Comparison of ENCODE assay signal across 13 cellular contexts in the genomic region with DNA sequence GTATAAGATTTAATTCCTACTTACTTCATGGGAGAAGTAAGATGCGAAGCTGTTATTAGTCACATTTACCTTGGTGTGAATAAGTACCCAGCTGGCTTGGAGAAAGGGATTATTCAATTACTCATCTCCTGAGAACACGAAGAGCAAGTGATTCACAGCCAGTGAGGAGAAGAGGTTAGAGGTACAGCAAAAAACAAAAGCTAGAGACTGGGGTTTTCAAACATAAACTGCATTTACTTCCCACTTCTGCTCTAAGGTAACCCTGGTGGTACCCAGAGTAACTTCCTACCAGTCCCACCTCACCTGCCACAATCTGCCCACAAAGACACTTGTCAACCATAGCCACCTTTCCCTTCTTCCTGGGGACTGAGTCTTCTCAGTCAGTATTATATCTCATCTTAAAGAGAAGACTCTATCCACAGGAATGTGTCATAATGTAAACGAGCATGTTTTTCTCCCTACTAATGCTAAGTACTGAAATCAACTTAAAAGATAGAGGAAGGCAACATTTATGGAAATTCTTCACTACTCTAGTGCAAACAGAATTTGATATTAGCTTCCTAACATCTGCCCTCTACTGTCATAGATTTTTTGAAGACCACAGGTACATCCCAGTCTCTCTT. TPM values are rescaled to one million over a fixed set of nuclear protein-coding genes. Genes with fewer than 3 reads are reported as not detected.
DNase-seq lines count a peak whose midpoint lies in the region; ATAC-seq, FAIRE-seq and TF ChIP-seq lines count a peak whose summit lies in the region.
"Had no signal": no experiment of that assay in that cellular context is flagged by ENCODE, and none has a peak within 500 bp of the region (broad histone marks: within the 10 kb centered on the region; RNA-seq: fewer than 3 reads in every experiment).

No MANE protein-coding gene starts in this region.

- TF ChIP-seq EP300 in GM12878 (IDR thresholded peaks at IDR 0.05; ENCODE audit: borderline replicate concordance in 1 of 2, control insufficient read depth in 1 of 2, low read depth in 2 of 2, low read length in 2 of 2) = no peak

- H2AFZ ChIP-seq in GM12878 (ENCODE audit: control insufficient read depth, low read depth, low read length) = no peak overlapping the region
- no peak overlapping the region for H2AFZ ChIP-seq in osteoblast (ENCODE audit: low read length)

- no peak overlapping the region for H3K9ac ChIP-seq in GM12878 (ENCODE audit: control insufficient read depth, insufficient read depth, low read length)

- POLR2A ChIA-PET in GM12878 (lab: Charles Lee) = no interaction called here

- H3K4me3 ChIP-seq in GM12878 = no peak overlapping the region
- H3K4me3 ChIP-seq in osteoblast (ENCODE audit: insufficient read depth, low read length) = no peak overlapping the region
- H3K4me3 ChIP-seq in HAP-1 = no peak overlapping the region
- H3K4me3 ChIP-seq: gastroesophageal sphincter had no signal

- no peak for TF ChIP-seq CTCF in GM12878 (IDR thresholded peaks at IDR 0.05 in 2 of 3, conservative IDR thresholded peaks at IDR 0.05 in 1 of 3; ENCODE audit: control insufficient read depth in 2 of 3, extremely low read depth in 1 of 3, insufficient read depth in 1 of 3, low read depth in 3 of 3, low read length in 3 of 3)
- TF ChIP-seq CTCF in osteoblast (IDR thresholded peaks at IDR 0.05; ENCODE audit: extremely low read depth, low read depth, low read length) = no peak

- H4K20me1 ChIP-seq in GM12878 (ENCODE audit: control insufficient read depth, insufficient read depth) = no peaks in the 10 kb centered on the region
- no peaks in the 10 kb centered on the region for H4K20me1 ChIP-seq in osteoblast (ENCODE audit: insufficient read depth, low read length)

- H3K4me2 ChIP-seq in GM12878 (ENCODE audit: control insufficient read depth, insufficient read depth) (no peak overlapping the region), osteoblast (ENCODE audit: insufficient read depth, low read length) (peak overlapping the region; percentile 72)

- intact Hi-C loops in GM12878 (cut with micrococcal nuclease; ENCODE audit: unreplicated experiment) = no loop called here

- no peaks in the 10 kb centered on the region for H3K27me3 ChIP-seq in GM12878 (replicated peaks in 1 of 2; ENCODE audit: control insufficient read depth in 2 of 2, insufficient read depth in 2 of 2, low read length in 1 of 2)
- H3K27me3 ChIP-seq in osteoblast (ENCODE audit: insufficient read depth, low read length) = no peaks in the 10 kb centered on the region
- H3K27me3 ChIP-seq in HAP-1 (ENCODE audit: low read depth) = peaks cover 5% of the 10 kb centered on the region; the same call in 1 of the 2 replicates
- H3K27me3 ChIP-seq: gastroesophageal sphincter had no signal

- in situ Hi-C loops in GM12878 (cut with MboI) = no loop called here
- in situ Hi-C loops in HAP-1 (cut with MboI; ENCODE audit: low sequenced_read_pairs) = no loop called here

- no peak for TF ChIP-seq POLR2A in GM12878 (IDR thresholded peaks at IDR 0.05; ENCODE audit: low read depth, low read length)

- no peak overlapping the region for H3K27ac ChIP-seq in GM12878 (ENCODE audit: control insufficient read depth, insufficient read depth)
- peak overlapping the region; percentile 95 for H3K27ac ChIP-seq in osteoblast (ENCODE audit: low read depth, low read length)
- H3K27ac ChIP-seq: gastroesophageal sphincter had no signal

- SMC1A ChIA-PET in GM12878 (lab: Charles Lee; ENCODE audit: uncharacterized antibody, unreplicated experiment) = interaction anchor here (0.7 to 2.5 kb wide), 5 partner anchors 10 to 204 kb away, joined by 3 to 11 read pairs (median 3); no protein-coding TSS in a partner anchor

- H3K9me3 ChIP-seq in GM12878 (replicated peaks; ENCODE audit: control insufficient read depth, insufficient read depth, low read length) (no peaks in the 10 kb centered on the region), osteoblast (ENCODE audit: low read depth, low read length) (no peaks in the 10 kb centered on the region), HAP-1 (no peaks in the 10 kb centered on the region)
- H3K9me3 ChIP-seq: gastroesophageal sphincter had no signal

- CTCF ChIA-PET in GM12878 (lab: Yijun Ruan, JAX) = interaction anchor here (1.0 kb wide), 1 partner anchor 36 kb away, joined by 5 read pairs; no protein-coding TSS in a partner anchor

- no peaks in the 10 kb centered on the region for H3K36me3 ChIP-seq in GM12878 (ENCODE audit: control insufficient read depth in 2 of 2, insufficient read depth in 2 of 2, low read length in 1 of 2)
- no peaks in the 10 kb centered on the region for H3K36me3 ChIP-seq in osteoblast (ENCODE audit: insufficient read depth, low read length)
- H3K36me3 ChIP-seq in HAP-1 (replicated peaks) = no peaks in the 10 kb centered on the region
- H3K36me3 ChIP-seq: gastroesophageal sphincter had no signal

- H3K79me2 ChIP-seq in GM12878 (ENCODE audit: control insufficient read depth, insufficient read depth, low read length) (no peaks in the 10 kb centered on the region), osteoblast (ENCODE audit: insufficient read depth, low read length) (no peaks in the 10 kb centered on the region)

- RAD21 ChIA-PET in GM12878 (lab: Charles Lee; ENCODE audit: unreplicated experiment) = interaction anchor here (0.8 kb wide), 1 partner anchor 19 kb away, joined by 3 read pairs; no protein-coding TSS in a partner anchor

- no peak for TF ChIP-seq RAD21 in GM12878 (IDR thresholded peaks at IDR 0.05; ENCODE audit: insufficient read depth, low read depth, low read length)

- 36% methylated on average over 3 of the region's 3 CpGs for WGBS in GM12878 (ENCODE audit: insufficient coverage, insufficient replicate concordance, low lambda C conversion rate, missing lambda C conversion rate)

- BruUV-seq in GM12878 (replicated peaks; lab: Mats Ljungman, UMichigan) = no TSS peak

- peak; percentile 42 to 57 for DNase-seq in activated CD4-positive, alpha-beta T cell treated with anti-CD3 and anti-CD28 coated beads, Interleukin-2, amount 50 U/mL, for 48 hours
- no peak for DNase-seq in activated CD4-positive, alpha-beta T cell treated with anti-CD3 and anti-CD28 coated beads for 1 hour
- DNase-seq in NCI-H2227 (lab: John Stamatoyannopoulos, UW; ENCODE audit: unreplicated experiment) (peak; percentile 11), GM12878 (ENCODE audit: low read depth, low spot score) (peak; percentile 24), osteoblast (ENCODE audit: insufficient read length, low spot score, missing footprints) (peak; percentile 82), HAP-1 (ENCODE audit: low spot score in 2 of 2) (no peak)
- DNase-seq in effector CD4-positive, alpha-beta T cell = no peak
- DNase-seq: AML-193, NCI-H1105, SIG-M5 had no signal

- FAIRE-seq in GM12878 (lab: Jason Lieb, UNC) = no peak

- ATAC-seq in GM12878 = peak; percentile 63
- no peak for ATAC-seq in HG03135 (IDR thresholded peaks at IDR 0.05; ENCODE audit: unreplicated experiment)
- ATAC-seq: gastroesophageal sphincter had no signal

- H3K4me1 ChIP-seq in GM12878 (ENCODE audit: control insufficient read depth, insufficient read depth, low read length) (peaks cover 10% of the 10 kb centered on the region), osteoblast (ENCODE audit: insufficient read depth, low read length) (peaks cover 39% of the 10 kb centered on the region), HAP-1 (no peaks in the 10 kb centered on the region)
- H3K4me1 ChIP-seq: gastroesophageal sphincter had no signal

TF ChIP-seq in GM12878, 131 proteins besides CTCF, POLR2A, EP300 and RAD21 (continues in another document):
- TF ChIP-seq DPF2 (IDR thresholded peaks at IDR 0.05) (no peak), HCFC1 (IDR thresholded peaks at IDR 0.05; ENCODE audit: low read length) (no peak), ZZZ3 (IDR thresholded peaks at IDR 0.05; ENCODE audit: control insufficient read depth, insufficient read length, low read depth) (no peak), RUNX3 (IDR thresholded peaks at IDR 0.05; ENCODE audit: low read length) (0 out of 2 replicates have a peak, but pooled peaks have one; percentile 8), JUNB (IDR thresholded peaks at IDR 0.05) (peak; percentile 28; the same call in 1 of the 2 replicates), NFXL1 (IDR thresholded peaks at IDR 0.05; ENCODE audit: borderline replicate concordance) (no peak), EED (IDR thresholded peaks at IDR 0.05; ENCODE audit: low read depth) (no peak)

RNA-seq across cellular contexts. Expression of a gene that starts 6.0 kb away (rescaled TPM):
- not detected in 2 replicates for total RNA-seq in GM12878 (2013; cell fraction: nucleolus; rRNA removed)
- total RNA-seq in GM12878 (2014; rRNA removed) = not detected in 2 replicates
- not detected in 2 replicates for total RNA-seq in GM12878 (2014; rRNA removed; fragmentation: Illumina TruSeq; extraction: Trizol)
- not detected in 2 replicates for total RNA-seq in GM12878 (2021)
- not detected for polyA plus RNA-seq in GM12878 (2011; ENCODE audit: low read depth)
- polyA plus RNA-seq in GM12878 (2011; rRNA removed) = not detected in 2 replicates
- polyA plus RNA-seq in GM12878 (2011; cell fraction: cytosol; rRNA removed) = not detected in 2 replicates
- not detected in 2 replicates for polyA plus RNA-seq in GM12878 (2011; cell fraction: nucleus; rRNA removed)
- polyA plus RNA-seq in GM12878 (2012) = not detected in 2 replicates
- not detected in 2 replicates for polyA plus RNA-seq in GM12878 (2014; fragmentation: Illumina TruSeq; extraction: Trizol)
- not detected for polyA plus RNA-seq in GM12878 (2014; fragmentation: Nextera tagmentation; extraction: Ambion mirVana)
- polyA plus RNA-seq in GM12878 (2014; rRNA removed) = not detected in 2 replicates
- polyA plus RNA-seq in GM12878 (2016; fragmentation: Nextera tagmentation; extraction: Ambion mirVana) = not detected
- not detected in 2 replicates for polyA minus RNA-seq in GM12878 (2011; rRNA and poly(A)+ RNA removed)
- not detected in 2 replicates for polyA minus RNA-seq in GM12878 (2011; cell fraction: cytosol; rRNA and poly(A)+ RNA removed)
- polyA minus RNA-seq in GM12878 (2011; cell fraction: nucleus; rRNA and poly(A)+ RNA removed) = not detected in 2 replicates
- not detected in 2 replicates for total RNA-seq in osteoblast
- total RNA-seq: gastroesophageal sphincter, mesothelial cell of epicardium had no signal

RNA-seq across cellular contexts. Expression of a gene that starts 33.8 kb away (rescaled TPM):
- total RNA-seq in GM12878 (2013; cell fraction: nucleolus; rRNA removed) = not detected in 2 replicates
- not detected in 2 replicates for total RNA-seq in GM12878 (2014; rRNA removed)
- total RNA-seq in GM12878 (2014; rRNA removed; fragmentation: Illumina TruSeq; extraction: Trizol) = not detected in 2 replicates
- not detected in 2 replicates for total RNA-seq in GM12878 (2021)
- not detected for polyA plus RNA-seq in GM12878 (2011; ENCODE audit: low read depth)
- polyA plus RNA-seq in GM12878 (2011; rRNA removed) = not detected in 2 replicates
- not detected in 2 replicates for polyA plus RNA-seq in GM12878 (2011; cell fraction: cytosol; rRNA removed)
- not detected in 2 replicates for polyA plus RNA-seq in GM12878 (2011; cell fraction: nucleus; rRNA removed)
- not detected in 2 replicates for polyA plus RNA-seq in GM12878 (2012)
- polyA plus RNA-seq in GM12878 (2014; fragmentation: Illumina TruSeq; extraction: Trizol) = not detected in 2 replicates
- not detected for polyA plus RNA-seq in GM12878 (2014; fragmentation: Nextera tagmentation; extraction: Ambion mirVana)
- not detected in 2 replicates for polyA plus RNA-seq in GM12878 (2014; rRNA removed)
- not detected for polyA plus RNA-seq in GM12878 (2016; fragmentation: Nextera tagmentation; extraction: Ambion mirVana)
- polyA minus RNA-seq in GM12878 (2011; rRNA and poly(A)+ RNA removed) = not detected in 2 replicates
- not detected in 2 replicates for polyA minus RNA-seq in GM12878 (2011; cell fraction: cytosol; rRNA and poly(A)+ RNA removed)
- not detected in 2 replicates for polyA minus RNA-seq in GM12878 (2011; cell fraction: nucleus; rRNA and poly(A)+ RNA removed)
- 2.4 and 3.6 TPM in 2 replicates for total RNA-seq in osteoblast
- total RNA-seq: gastroesophageal sphincter, mesothelial cell of epicardium had no signal

Comparison
In these comparisons a context has a peak if more than half of its experiments do, and no peak if none do; other contexts are left out.
1. DNase-seq: peak in activated CD4-positive, alpha-beta T cell treated with anti-CD3 and anti-CD28 coated beads, Interleukin-2, amount 50 U/mL, for 48 hours (2 of 2), NCI-H2227 (single experiment), GM12878 (single experiment) and osteoblast (single experiment); none in activated CD4-positive, alpha-beta T cell treated with anti-CD3 and anti-CD28 coated beads for 1 hour (single experiment), effector CD4-positive, alpha-beta T cell (single experiment) and HAP-1 (0 of 2).